ENCODE assay signal across 1 cellular context in the genomic region with DNA sequence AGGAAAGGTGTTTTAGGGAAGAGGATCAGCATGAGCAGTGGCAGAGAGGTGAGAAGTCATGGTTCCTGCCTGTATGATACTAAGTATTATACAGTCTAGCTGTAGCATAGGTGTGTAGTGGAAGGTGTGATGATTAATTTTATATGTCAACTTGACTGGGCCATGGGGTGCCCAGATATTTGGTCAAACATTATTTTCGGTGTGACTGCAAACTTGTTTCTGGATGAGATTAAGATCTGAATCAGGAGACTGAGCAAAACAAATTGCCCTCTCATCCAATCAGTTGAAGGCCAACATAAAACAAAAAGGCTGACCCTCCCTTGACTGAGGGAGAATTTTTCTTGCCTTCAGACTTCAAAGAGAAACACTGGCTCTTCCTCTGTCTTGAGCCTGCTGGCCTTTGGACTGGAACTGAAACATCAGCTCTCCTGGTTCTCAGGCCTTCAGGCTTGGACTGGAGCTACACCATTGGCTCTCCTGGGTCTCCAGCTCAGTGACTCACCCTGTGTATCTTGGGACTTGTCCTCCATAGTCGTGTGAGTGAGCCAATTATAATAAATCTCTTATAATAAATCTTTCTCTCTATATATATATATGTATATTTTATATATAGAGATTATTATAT.
TF ChIP-seq lines count a peak whose summit lies in the region.

No MANE protein-coding gene starts in this region.

TF ChIP-seq in K562, 482 proteins besides CTCF, POLR2A, EP300 and RAD21:
- TF ChIP-seq FOXK2 (conservative IDR thresholded peaks at IDR 0.05 in 1 of 2, IDR thresholded peaks at IDR 0.05 in 1 of 2; ENCODE audit: low read depth in 2 of 2) (no peak), ZBTB1 (CRISPR knock-in tag; IDR thresholded peaks at IDR 0.05; ENCODE audit: borderline replicate concordance, low read depth) (no peak), ZFX (CRISPR knock-in tag; IDR thresholded peaks at IDR 0.05) (0 out of 2 replicates have a peak, but pooled peaks have one; percentile 21), ZNF146 (CRISPR knock-in tag; IDR thresholded peaks at IDR 0.05; ENCODE audit: unreplicated experiment) (no peak), BCOR (IDR thresholded peaks at IDR 0.05) (peak; percentile 30; the same call in 1 of the 2 replicates), ZNF445 (CRISPR knock-in tag; IDR thresholded peaks at IDR 0.05; ENCODE audit: low read depth) (no peak), ZFP1 (CRISPR knock-in tag; IDR thresholded peaks at IDR 0.05) (no peak), ILK (tag; IDR thresholded peaks at IDR 0.05; ENCODE audit: borderline replicate concordance, low read depth) (no peak), CBX3 (IDR thresholded peaks at IDR 0.05; ENCODE audit: borderline replicate concordance in 1 of 2, low read length in 2 of 2) (peak in 1 of 2 experiments; percentile 74; a peak in 1 of 3 replicates), PPARD (CRISPR knock-in tag; IDR thresholded peaks at IDR 0.05) (no peak), RBM25 (IDR thresholded peaks at IDR 0.05; ENCODE audit: low read depth, low read length, severe bottlenecking) (peak; percentile 44), ZNF431 (CRISPR knock-in tag; IDR thresholded peaks at IDR 0.05) (no peak), PBX2 (CRISPR knock-in tag; IDR thresholded peaks at IDR 0.05; ENCODE audit: low read depth) (no peak), PBX2 (tag; conservative IDR thresholded peaks at IDR 0.05; ENCODE audit: low read depth) (0 out of 2 replicates have a peak, but pooled peaks have one; percentile 21)
- TF ChIP-seq, protein P1, sequence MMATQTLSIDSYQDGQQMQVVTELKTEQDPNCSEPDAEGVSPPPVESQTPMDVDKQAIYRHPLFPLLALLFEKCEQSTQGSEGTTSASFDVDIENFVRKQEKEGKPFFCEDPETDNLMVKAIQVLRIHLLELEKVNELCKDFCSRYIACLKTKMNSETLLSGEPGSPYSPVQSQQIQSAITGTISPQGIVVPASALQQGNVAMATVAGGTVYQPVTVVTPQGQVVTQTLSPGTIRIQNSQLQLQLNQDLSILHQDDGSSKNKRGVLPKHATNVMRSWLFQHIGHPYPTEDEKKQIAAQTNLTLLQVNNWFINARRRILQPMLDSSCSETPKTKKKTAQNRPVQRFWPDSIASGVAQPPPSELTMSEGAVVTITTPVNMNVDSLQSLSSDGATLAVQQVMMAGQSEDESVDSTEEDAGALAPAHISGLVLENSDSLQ (IDR thresholded peaks at IDR 0.05) = peak; percentile 63
- TF ChIP-seq, protein P2, sequence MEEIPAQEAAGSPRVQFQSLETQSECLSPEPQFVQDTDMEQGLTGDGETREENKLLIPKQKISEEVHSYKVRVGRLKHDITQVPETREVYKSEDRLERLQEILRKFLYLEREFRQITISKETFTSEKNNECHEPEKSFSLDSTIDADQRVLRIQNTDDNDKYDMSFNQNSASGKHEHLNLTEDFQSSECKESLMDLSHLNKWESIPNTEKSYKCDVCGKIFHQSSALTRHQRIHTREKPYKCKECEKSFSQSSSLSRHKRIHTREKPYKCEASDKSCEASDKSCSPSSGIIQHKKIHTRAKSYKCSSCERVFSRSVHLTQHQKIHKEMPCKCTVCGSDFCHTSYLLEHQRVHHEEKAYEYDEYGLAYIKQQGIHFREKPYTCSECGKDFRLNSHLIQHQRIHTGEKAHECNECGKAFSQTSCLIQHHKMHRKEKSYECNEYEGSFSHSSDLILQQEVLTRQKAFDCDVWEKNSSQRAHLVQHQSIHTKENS (CRISPR knock-in tag; IDR thresholded peaks at IDR 0.05) = no peak
- TF ChIP-seq, protein P3, sequence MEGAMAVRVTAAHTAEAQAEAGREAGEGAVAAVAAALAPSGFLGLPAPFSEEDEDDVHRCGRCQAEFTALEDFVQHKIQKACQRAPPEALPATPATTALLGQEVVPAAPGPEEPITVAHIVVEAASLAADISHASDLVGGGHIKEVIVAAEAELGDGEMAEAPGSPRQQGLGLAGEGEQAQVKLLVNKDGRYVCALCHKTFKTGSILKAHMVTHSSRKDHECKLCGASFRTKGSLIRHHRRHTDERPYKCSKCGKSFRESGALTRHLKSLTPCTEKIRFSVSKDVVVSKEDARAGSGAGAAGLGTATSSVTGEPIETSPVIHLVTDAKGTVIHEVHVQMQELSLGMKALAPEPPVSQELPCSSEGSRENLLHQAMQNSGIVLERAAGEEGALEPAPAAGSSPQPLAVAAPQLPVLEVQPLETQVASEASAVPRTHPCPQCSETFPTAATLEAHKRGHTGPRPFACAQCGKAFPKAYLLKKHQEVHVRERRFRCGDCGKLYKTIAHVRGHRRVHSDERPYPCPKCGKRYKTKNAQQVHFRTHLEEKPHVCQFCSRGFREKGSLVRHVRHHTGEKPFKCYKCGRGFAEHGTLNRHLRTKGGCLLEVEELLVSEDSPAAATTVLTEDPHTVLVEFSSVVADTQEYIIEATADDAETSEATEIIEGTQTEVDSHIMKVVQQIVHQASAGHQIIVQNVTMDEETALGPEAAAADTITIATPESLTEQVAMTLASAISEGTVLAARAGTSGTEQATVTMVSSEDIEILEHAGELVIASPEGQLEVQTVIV (CRISPR knock-in tag; IDR thresholded peaks at IDR 0.05; ENCODE audit: borderline replicate concordance) = no peak
